In genomic region chr16:51228097-51228659, GRCh38 we compare ENCODE assay signal across 20 cellular contexts.
"Had no signal": no experiment of that assay in that cellular context is flagged by ENCODE, and none has a peak within 500 bp of the region (broad histone marks: within the 10 kb centered on the region; RNA-seq: fewer than 3 reads in every experiment).

No MANE protein-coding gene starts in this region.

- H3K9me3 ChIP-seq: colonic mucosa, heart left ventricle, pancreas, tibial artery, upper lobe of right lung, vagina had no signal

- H3K4me3 ChIP-seq: colonic mucosa, heart left ventricle, pancreas, smooth muscle cell, tibial artery, upper lobe of right lung, vagina had no signal

- H3K27ac ChIP-seq: colonic mucosa, heart left ventricle, pancreas, tibial artery, upper lobe of right lung, vagina had no signal

- H3K4me2 ChIP-seq: smooth muscle cell had no signal

- H3K27me3 ChIP-seq: colonic mucosa, tibial artery, upper lobe of right lung, vagina had no signal

- H3K27me3 Mint-ChIP-seq: stimulated activated memory B cell treated with anti-CD40 and anti-IgM and Interleukin-4, amounts not matched to agents 10 μg/mL and 1 μg/mL and 100 μg/mL, for 72 hours; stimulated activated naive CD8-positive, alpha-beta T cell treated with anti-CD3 and anti-CD28 coated beads, Interleukin-15, Interleukin-2, amounts not matched to agents 100 ng/mL and 50 ng/mL, for 24 hours had no signal

- H3K36me3 ChIP-seq: colonic mucosa, heart left ventricle, pancreas, tibial artery, upper lobe of right lung, vagina had no signal

- ATAC-seq: heart left ventricle; naive thymus-derived CD4-positive, alpha-beta T cell; pancreas; right cardiac atrium; stimulated activated memory B cell treated with anti-CD40 and anti-IgM and Interleukin-4, amounts not matched to agents 10 μg/mL and 1 μg/mL and 100 μg/mL, for 72 hours; upper lobe of right lung had no signal

- H3K9me3 Mint-ChIP-seq: endodermal cell, nephron progenitor cell had no signal

- H3K4me1 ChIP-seq: colonic mucosa, heart left ventricle, pancreas, tibial artery, upper lobe of right lung, vagina had no signal

- H3K4me3 Mint-ChIP-seq: endodermal cell; naive thymus-derived CD4-positive, alpha-beta T cell; nephron progenitor cell; stimulated activated memory B cell treated with anti-CD40 and anti-IgM and Interleukin-4, amounts not matched to agents 10 μg/mL and 1 μg/mL and 100 μg/mL, for 72 hours; stimulated activated naive CD8-positive, alpha-beta T cell treated with anti-CD3 and anti-CD28 coated beads, Interleukin-15, Interleukin-2, amounts not matched to agents 100 ng/mL and 50 ng/mL, for 24 hours had no signal

- H3K4me1 Mint-ChIP-seq: naive thymus-derived CD4-positive, alpha-beta T cell; stimulated activated memory B cell treated with anti-CD40 and anti-IgM and Interleukin-4, amounts not matched to agents 10 μg/mL and 1 μg/mL and 100 μg/mL, for 72 hours had no signal

- DNase-seq: colonic mucosa; effector CD4-positive, alpha-beta T cell; endodermal cell; erythroblast; foreskin melanocyte; heart left ventricle; hippocampal formation; kidney glomerular epithelial cell; naive thymus-derived CD4-positive, alpha-beta T cell; nephron progenitor cell; pancreas; right cardiac atrium; stimulated activated CD4-positive, alpha-beta T cell treated with anti-CD3 and anti-CD28 coated beads, Interleukin-4, amount 100 ng/mL, for 1 hour; tibial artery; upper lobe of right lung had no signal

- H3K36me3 Mint-ChIP-seq: naive thymus-derived CD4-positive, alpha-beta T cell; stimulated activated memory B cell treated with anti-CD40 and anti-IgM and Interleukin-4, amounts not matched to agents 10 μg/mL and 1 μg/mL and 100 μg/mL, for 72 hours had no signal

- H3K27ac Mint-ChIP-seq: endodermal cell; naive thymus-derived CD4-positive, alpha-beta T cell; nephron progenitor cell; progenitor cell of endocrine pancreas; stimulated activated memory B cell treated with anti-CD40 and anti-IgM and Interleukin-4, amounts not matched to agents 10 μg/mL and 1 μg/mL and 100 μg/mL, for 72 hours; stimulated activated naive CD8-positive, alpha-beta T cell treated with anti-CD3 and anti-CD28 coated beads, Interleukin-15, Interleukin-2, amounts not matched to agents 100 ng/mL and 50 ng/mL, for 24 hours had no signal
